Comparison of ENCODE assay signal across 8 cellular contexts in genomic region chr1:236066828-236067386, GRCh38. TPM values are rescaled to one million over a fixed set of nuclear protein-coding genes. Genes with fewer than 3 reads are reported as not detected.
DNase-seq lines count a peak whose midpoint lies in the region; ATAC-seq and TF ChIP-seq lines count a peak whose summit lies in the region.

No MANE protein-coding gene starts in this region.

- H3K4me3 Mint-ChIP-seq in MCF 10A (ENCODE audit: unreplicated experiment), result no peak overlapping the region
- peak overlapping the region; percentile 6 for H3K4me3 Mint-ChIP-seq in activated CD8-positive, alpha-beta T cell treated with anti-CD3 and anti-CD28 coated beads, Interleukin-2, amount 10 ng/mL, durations not matched to agents 7 days and 5 days

- CTCF ChIA-PET in MCF 10A (lab: Yijun Ruan, JAX), result interaction anchor here (0.5 to 2.8 kb wide), 7 partner anchors 14 to 1306 kb away, joined by 3 to 12 read pairs (median 5); no protein-coding TSS in a partner anchor
- CTCF ChIA-PET in activated CD8-positive, alpha-beta T cell treated with anti-CD3 and anti-CD28 coated beads, Interleukin-2, amount 10 ng/mL, durations not matched to agents 7 days and 5 days (lab: Charles Lee), result interaction anchor here (1.0 to 4.1 kb wide), 2 partner anchors 50 to 95 kb away, joined by 3 to 22 read pairs; no protein-coding TSS in a partner anchor

- intact Hi-C loops in breast epithelium (cut with DNase I; ENCODE audit: low total_unique reads) (no loop called here), MCF 10A (cut with micrococcal nuclease) (no loop called here)

- H3K4me3 ChIP-seq in breast epithelium (no peak overlapping the region), cardiac muscle cell (no peak overlapping the region)

- H3K9me3 ChIP-seq in breast epithelium (peaks cover 2 to 11% of the 10 kb centered on the region in 2 donors), cardiac muscle cell (ENCODE audit: low read depth) (no peaks in the 10 kb centered on the region)

- H3K36me3 ChIP-seq in breast epithelium (no peaks in the 10 kb centered on the region), cardiac muscle cell (no peaks in the 10 kb centered on the region)

- H3K27ac Mint-ChIP-seq in MCF 10A (ENCODE audit: low read depth, unreplicated experiment), result no peak overlapping the region
- no peak overlapping the region for H3K27ac Mint-ChIP-seq in activated CD8-positive, alpha-beta T cell treated with anti-CD3 and anti-CD28 coated beads, Interleukin-2, amount 10 ng/mL, durations not matched to agents 7 days and 5 days

- H3K36me3 Mint-ChIP-seq in MCF 10A (ENCODE audit: insufficient read depth, unreplicated experiment), result no peaks in the 10 kb centered on the region
- H3K36me3 Mint-ChIP-seq in activated CD8-positive, alpha-beta T cell treated with anti-CD3 and anti-CD28 coated beads, Interleukin-2, amount 10 ng/mL, durations not matched to agents 7 days and 5 days (ENCODE audit: low read depth), result no peaks in the 10 kb centered on the region

- TF ChIP-seq POLR2A in breast epithelium (IDR thresholded peaks at IDR 0.05), result no peak

- peak; percentile 66 for ATAC-seq in HG03571 (IDR thresholded peaks at IDR 0.05; ENCODE audit: unreplicated experiment)
- peak; percentile 76 for ATAC-seq in activated CD8-positive, alpha-beta T cell treated with anti-CD3 and anti-CD28 coated beads, Interleukin-2, amount 10 ng/mL, durations not matched to agents 7 days and 5 days

- H3K27me3 Mint-ChIP-seq in MCF 10A (ENCODE audit: insufficient read depth, unreplicated experiment), result no peaks in the 10 kb centered on the region
- H3K27me3 Mint-ChIP-seq in activated CD8-positive, alpha-beta T cell treated with anti-CD3 and anti-CD28 coated beads, Interleukin-2, amount 10 ng/mL, durations not matched to agents 7 days and 5 days (ENCODE audit: low read depth), result peaks cover 33% of the 10 kb centered on the region

- POLR2A ChIA-PET in MCF 10A (lab: Yijun Ruan, JAX), result interaction anchor here (0.5 to 1.3 kb wide), 2 partner anchors 9 kb away, joined by 3 to 4 read pairs; no protein-coding TSS in a partner anchor
- POLR2A ChIA-PET in activated CD8-positive, alpha-beta T cell treated with anti-CD3 and anti-CD28 coated beads, Interleukin-2, amount 10 ng/mL, durations not matched to agents 7 days and 5 days (lab: Charles Lee), result interaction anchor here (1.1 kb wide), 2 partner anchors 67 to 152 kb away, joined by 3 read pairs; no protein-coding TSS in a partner anchor

- H3K27ac ChIP-seq in breast epithelium, result peak overlapping the region; percentile 15 to 81
- peak overlapping the region; percentile 89 for H3K27ac ChIP-seq in cardiac muscle cell

- no peaks in the 10 kb centered on the region for H3K4me1 ChIP-seq in breast epithelium
- H3K4me1 ChIP-seq in cardiac muscle cell (ENCODE audit: low read depth), result peaks cover 27% of the 10 kb centered on the region

- TF ChIP-seq CTCF in breast epithelium (IDR thresholded peaks at IDR 0.05) (no peak), MCF 10A (IDR thresholded peaks at IDR 0.05; ENCODE audit: unreplicated experiment) (no peak), cardiac muscle cell (IDR thresholded peaks at IDR 0.05; ENCODE audit: low read depth, low read length) (no peak)

- BruUV-seq in MCF 10A (replicated peaks; lab: Mats Ljungman, UMichigan), result no TSS peak

- no peak for DNase-seq in breast epithelium (ENCODE audit: low spot score in 2 of 2)
- no peak for DNase-seq in MCF 10A (ENCODE audit: unreplicated experiment)
- DNase-seq in activated CD8-positive, alpha-beta T cell treated with anti-CD3 and anti-CD28 coated beads, Interleukin-2, amount 10 ng/mL, durations not matched to agents 7 days and 5 days, result peak; percentile 72
- DNase-seq in cardiac muscle cell (ENCODE audit: low read depth in 1 of 2, low spot score in 1 of 2), result peak in 1 of 2 donors; percentile 62
- DNase-seq in stimulated activated CD4-positive, alpha-beta T cell treated with anti-CD3 and anti-CD28 coated beads, Interleukin-4, amount 100 ng/mL, for 24 hours, result peak; percentile 70
- no peak for DNase-seq in D341Med (ENCODE audit: low spot score)
- no peak for DNase-seq in NCI-H2227 (lab: John Stamatoyannopoulos, UW; ENCODE audit: unreplicated experiment)

- H3K9me3 Mint-ChIP-seq in MCF 10A (ENCODE audit: unreplicated experiment), result peaks cover 12% of the 10 kb centered on the region
- H3K9me3 Mint-ChIP-seq in activated CD8-positive, alpha-beta T cell treated with anti-CD3 and anti-CD28 coated beads, Interleukin-2, amount 10 ng/mL, durations not matched to agents 7 days and 5 days (ENCODE audit: insufficient read depth), result no peaks in the 10 kb centered on the region

- H3K4me1 Mint-ChIP-seq in MCF 10A (ENCODE audit: insufficient read depth, unreplicated experiment), result peaks cover 6% of the 10 kb centered on the region
- H3K4me1 Mint-ChIP-seq in activated CD8-positive, alpha-beta T cell treated with anti-CD3 and anti-CD28 coated beads, Interleukin-2, amount 10 ng/mL, durations not matched to agents 7 days and 5 days (ENCODE audit: low read depth), result peaks cover 24% of the 10 kb centered on the region

- H3K27me3 ChIP-seq in breast epithelium (no peaks in the 10 kb centered on the region), cardiac muscle cell (no peaks in the 10 kb centered on the region)

RNA-seq across cellular contexts. Expression of gene NID1, which starts 2.0 kb away (rescaled TPM):
- total RNA-seq in breast epithelium (100 to 1,000 TPM in 2 of 3 donors, 10 to 100 TPM in 1; 60.3 to 288 (median 154) TPM), MCF 10A (2022) (0.10 and 0.16 TPM in 2 replicates), cardiac muscle cell (30.5 and 54.3 TPM in 2 replicates)
- under 1 TPM in 1 of 2 experiments, not detected in 1; 0.05 TPM for total RNA-seq in activated CD8-positive, alpha-beta T cell treated with anti-CD3 and anti-CD28 coated beads, Interleukin-2, amount 10 ng/mL, durations not matched to agents 7 days and 5 days
- polyA plus RNA-seq in cardiac muscle cell, result 32.1 and 52.1 TPM in 2 replicates

Comparison
In these comparisons a context has a peak if more than half of its experiments do, and no peak if none do; other contexts are left out.
1. RNA of gene NID1, which starts 2.0 kb away (total RNA-seq): 60.3 to 288 TPM in breast epithelium and 30.5 to 54.3 TPM in cardiac muscle cell; 0.10 to 0.16 TPM in MCF 10A and 0.05 TPM in activated CD8-positive, alpha-beta T cell treated with anti-CD3 and anti-CD28 coated beads, Interleukin-2, amount 10 ng/mL, durations not matched to agents 7 days and 5 days; every median in the first group is over 10 times any median in the second.
2. DNase-seq: peak in activated CD8-positive, alpha-beta T cell treated with anti-CD3 and anti-CD28 coated beads, Interleukin-2, amount 10 ng/mL, durations not matched to agents 7 days and 5 days (single experiment) and stimulated activated CD4-positive, alpha-beta T cell treated with anti-CD3 and anti-CD28 coated beads, Interleukin-4, amount 100 ng/mL, for 24 hours (single experiment); none in breast epithelium (0 of 2), MCF 10A (single experiment), D341Med (single experiment) and NCI-H2227 (single experiment).